ENCODE assay signal across 1 cellular context in the genomic region with DNA sequence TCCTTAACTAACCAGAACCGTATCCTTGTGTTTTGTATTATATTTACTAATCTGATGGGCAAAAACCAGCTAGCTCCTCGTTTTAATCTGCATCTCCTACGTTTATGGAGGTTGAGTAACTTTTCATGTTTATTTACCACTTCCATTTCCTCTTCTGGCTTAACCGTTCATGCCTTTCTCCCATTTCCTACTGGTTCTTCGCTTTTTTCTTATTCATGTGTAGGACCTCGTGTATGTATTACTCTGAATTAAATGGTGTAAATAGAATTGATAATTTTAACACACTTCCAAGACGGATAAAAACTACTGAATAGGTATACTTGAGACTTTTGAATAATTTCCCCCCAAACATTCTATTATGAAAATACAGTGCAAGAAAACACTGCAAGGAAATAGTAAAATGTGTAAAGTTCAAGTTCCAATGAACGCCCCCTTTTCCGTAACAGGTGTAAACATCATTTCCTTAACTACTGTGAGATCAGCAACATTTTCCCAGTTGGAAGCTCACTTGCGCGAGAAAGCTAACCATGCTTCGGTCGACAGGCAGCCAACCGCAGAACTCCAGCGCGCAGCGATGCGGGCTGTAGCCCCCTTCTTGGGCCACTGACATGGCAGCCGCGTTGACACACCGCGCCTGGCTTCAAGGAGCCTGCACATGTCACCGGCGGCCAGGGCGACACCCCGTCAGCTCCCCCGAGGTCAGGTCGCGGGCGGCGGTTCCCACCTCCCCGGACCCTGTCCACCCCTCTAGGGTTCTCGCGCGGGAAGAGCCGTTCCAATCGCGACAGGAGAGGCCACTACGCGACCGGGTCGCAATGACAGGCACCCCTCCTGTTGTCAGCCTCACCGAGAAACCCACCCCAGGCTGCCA.
TF ChIP-seq lines count a peak whose summit lies in the region.

No MANE protein-coding gene starts in this region.

TF ChIP-seq in HepG2, 621 proteins besides CTCF, POLR2A, EP300 and RAD21 (continued from another document and continues in another):
- TF ChIP-seq GABPA (IDR thresholded peaks at IDR 0.05; ENCODE audit: low read depth, low read length) (no peak), GABPA (CRISPR knock-in tag; IDR thresholded peaks at IDR 0.05; ENCODE audit: low read depth) (peak; percentile 47; the same call in 1 of the 2 replicates), REL (CRISPR knock-in tag; conservative IDR thresholded peaks at IDR 0.05) (no peak), ESRRA (CRISPR knock-in tag; IDR thresholded peaks at IDR 0.05; ENCODE audit: low read depth) (peak; percentile 33; the same call in 1 of the 2 replicates), ZNF674 (CRISPR knock-in tag; IDR thresholded peaks at IDR 0.05; ENCODE audit: low read depth) (no peak), ZNF230 (CRISPR knock-in tag; IDR thresholded peaks at IDR 0.05) (no peak), CREBL2 (CRISPR knock-in tag; IDR thresholded peaks at IDR 0.05; ENCODE audit: borderline replicate concordance) (no peak), ZNF317 (CRISPR knock-in tag; IDR thresholded peaks at IDR 0.05) (peak; percentile 25; the same call in 1 of the 2 replicates), STAT6 (CRISPR knock-in tag; IDR thresholded peaks at IDR 0.05; ENCODE audit: borderline replicate concordance) (no peak), MYC (CRISPR knock-in tag; IDR thresholded peaks at IDR 0.05; ENCODE audit: borderline replicate concordance) (peak; percentile 13; the same call in 1 of the 2 replicates), GPN1 (CRISPR knock-in tag; IDR thresholded peaks at IDR 0.05; ENCODE audit: borderline replicate concordance) (no peak), KLF9 (CRISPR knock-in tag; IDR thresholded peaks at IDR 0.05; ENCODE audit: low read depth) (no peak), ZNF672 (CRISPR knock-in tag; IDR thresholded peaks at IDR 0.05) (no peak), HOXA9 (CRISPR knock-in tag; IDR thresholded peaks at IDR 0.05; ENCODE audit: borderline replicate concordance) (no peak), ZNF546 (CRISPR knock-in tag; conservative IDR thresholded peaks at IDR 0.05) (no peak), ZNF543 (CRISPR knock-in tag; IDR thresholded peaks at IDR 0.05) (peak; percentile 61), ETV5 (CRISPR knock-in tag; IDR thresholded peaks at IDR 0.05; ENCODE audit: borderline replicate concordance) (no peak), DZIP1 (CRISPR knock-in tag; IDR thresholded peaks at IDR 0.05) (peak; percentile 68; the same call in 1 of the 2 replicates), ARID4A (CRISPR knock-in tag; IDR thresholded peaks at IDR 0.05; ENCODE audit: borderline replicate concordance) (peak; percentile 77; the same call in 1 of the 2 replicates)
- TF ChIP-seq, protein P1, sequence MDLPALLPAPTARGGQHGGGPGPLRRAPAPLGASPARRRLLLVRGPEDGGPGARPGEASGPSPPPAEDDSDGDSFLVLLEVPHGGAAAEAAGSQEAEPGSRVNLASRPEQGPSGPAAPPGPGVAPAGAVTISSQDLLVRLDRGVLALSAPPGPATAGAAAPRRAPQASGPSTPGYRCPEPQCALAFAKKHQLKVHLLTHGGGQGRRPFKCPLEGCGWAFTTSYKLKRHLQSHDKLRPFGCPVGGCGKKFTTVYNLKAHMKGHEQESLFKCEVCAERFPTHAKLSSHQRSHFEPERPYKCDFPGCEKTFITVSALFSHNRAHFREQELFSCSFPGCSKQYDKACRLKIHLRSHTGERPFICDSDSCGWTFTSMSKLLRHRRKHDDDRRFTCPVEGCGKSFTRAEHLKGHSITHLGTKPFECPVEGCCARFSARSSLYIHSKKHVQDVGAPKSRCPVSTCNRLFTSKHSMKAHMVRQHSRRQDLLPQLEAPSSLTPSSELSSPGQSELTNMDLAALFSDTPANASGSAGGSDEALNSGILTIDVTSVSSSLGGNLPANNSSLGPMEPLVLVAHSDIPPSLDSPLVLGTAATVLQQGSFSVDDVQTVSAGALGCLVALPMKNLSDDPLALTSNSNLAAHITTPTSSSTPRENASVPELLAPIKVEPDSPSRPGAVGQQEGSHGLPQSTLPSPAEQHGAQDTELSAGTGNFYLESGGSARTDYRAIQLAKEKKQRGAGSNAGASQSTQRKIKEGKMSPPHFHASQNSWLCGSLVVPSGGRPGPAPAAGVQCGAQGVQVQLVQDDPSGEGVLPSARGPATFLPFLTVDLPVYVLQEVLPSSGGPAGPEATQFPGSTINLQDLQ (CRISPR knock-in tag; IDR thresholded peaks at IDR 0.05): 0 out of 2 replicates have a peak, but pooled peaks have one; percentile 46
- TF ChIP-seq, protein P2, sequence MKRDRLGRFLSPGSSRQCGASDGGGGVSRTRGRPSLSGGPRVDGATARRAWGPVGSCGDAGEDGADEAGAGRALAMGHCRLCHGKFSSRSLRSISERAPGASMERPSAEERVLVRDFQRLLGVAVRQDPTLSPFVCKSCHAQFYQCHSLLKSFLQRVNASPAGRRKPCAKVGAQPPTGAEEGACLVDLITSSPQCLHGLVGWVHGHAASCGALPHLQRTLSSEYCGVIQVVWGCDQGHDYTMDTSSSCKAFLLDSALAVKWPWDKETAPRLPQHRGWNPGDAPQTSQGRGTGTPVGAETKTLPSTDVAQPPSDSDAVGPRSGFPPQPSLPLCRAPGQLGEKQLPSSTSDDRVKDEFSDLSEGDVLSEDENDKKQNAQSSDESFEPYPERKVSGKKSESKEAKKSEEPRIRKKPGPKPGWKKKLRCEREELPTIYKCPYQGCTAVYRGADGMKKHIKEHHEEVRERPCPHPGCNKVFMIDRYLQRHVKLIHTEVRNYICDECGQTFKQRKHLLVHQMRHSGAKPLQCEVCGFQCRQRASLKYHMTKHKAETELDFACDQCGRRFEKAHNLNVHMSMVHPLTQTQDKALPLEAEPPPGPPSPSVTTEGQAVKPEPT (CRISPR knock-in tag; IDR thresholded peaks at IDR 0.05; ENCODE audit: low read depth): no peak
- TF ChIP-seq, protein P3, sequence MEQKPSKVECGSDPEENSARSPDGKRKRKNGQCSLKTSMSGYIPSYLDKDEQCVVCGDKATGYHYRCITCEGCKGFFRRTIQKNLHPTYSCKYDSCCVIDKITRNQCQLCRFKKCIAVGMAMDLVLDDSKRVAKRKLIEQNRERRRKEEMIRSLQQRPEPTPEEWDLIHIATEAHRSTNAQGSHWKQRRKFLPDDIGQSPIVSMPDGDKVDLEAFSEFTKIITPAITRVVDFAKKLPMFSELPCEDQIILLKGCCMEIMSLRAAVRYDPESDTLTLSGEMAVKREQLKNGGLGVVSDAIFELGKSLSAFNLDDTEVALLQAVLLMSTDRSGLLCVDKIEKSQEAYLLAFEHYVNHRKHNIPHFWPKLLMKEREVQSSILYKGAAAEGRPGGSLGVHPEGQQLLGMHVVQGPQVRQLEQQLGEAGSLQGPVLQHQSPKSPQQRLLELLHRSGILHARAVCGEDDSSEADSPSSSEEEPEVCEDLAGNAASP (CRISPR knock-in tag; IDR thresholded peaks at IDR 0.05; ENCODE audit: borderline replicate concordance): no peak
- TF ChIP-seq, protein P4, sequence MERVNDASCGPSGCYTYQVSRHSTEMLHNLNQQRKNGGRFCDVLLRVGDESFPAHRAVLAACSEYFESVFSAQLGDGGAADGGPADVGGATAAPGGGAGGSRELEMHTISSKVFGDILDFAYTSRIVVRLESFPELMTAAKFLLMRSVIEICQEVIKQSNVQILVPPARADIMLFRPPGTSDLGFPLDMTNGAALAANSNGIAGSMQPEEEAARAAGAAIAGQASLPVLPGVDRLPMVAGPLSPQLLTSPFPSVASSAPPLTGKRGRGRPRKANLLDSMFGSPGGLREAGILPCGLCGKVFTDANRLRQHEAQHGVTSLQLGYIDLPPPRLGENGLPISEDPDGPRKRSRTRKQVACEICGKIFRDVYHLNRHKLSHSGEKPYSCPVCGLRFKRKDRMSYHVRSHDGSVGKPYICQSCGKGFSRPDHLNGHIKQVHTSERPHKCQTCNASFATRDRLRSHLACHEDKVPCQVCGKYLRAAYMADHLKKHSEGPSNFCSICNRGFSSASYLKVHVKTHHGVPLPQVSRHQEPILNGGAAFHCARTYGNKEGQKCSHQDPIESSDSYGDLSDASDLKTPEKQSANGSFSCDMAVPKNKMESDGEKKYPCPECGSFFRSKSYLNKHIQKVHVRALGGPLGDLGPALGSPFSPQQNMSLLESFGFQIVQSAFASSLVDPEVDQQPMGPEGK (CRISPR knock-in tag; IDR thresholded peaks at IDR 0.05): no peak
